8 cellular contexts compared by ENCODE assay signal in genomic region chr6:15623282-15624116, GRCh38. TPM values are rescaled to one million over a fixed set of nuclear protein-coding genes. Genes with fewer than 3 reads are reported as not detected.
DNase-seq lines count a peak whose midpoint lies in the region; ATAC-seq, FAIRE-seq and TF ChIP-seq lines count a peak whose summit lies in the region.

No MANE protein-coding gene starts in this region.

- peaks cover 4% of the 10 kb centered on the region for H3K36me3 ChIP-seq in CD8-positive, alpha-beta memory T cell (ENCODE audit: insufficient read depth, low read length)
- H3K36me3 ChIP-seq in transverse colon = no peaks in the 10 kb centered on the region
- no peaks in the 10 kb centered on the region for H3K36me3 ChIP-seq in MG63

- H3K4me3 ChIP-seq in CD8-positive, alpha-beta memory T cell (ENCODE audit: low read length) = no peak overlapping the region
- H3K4me3 ChIP-seq in right cardiac atrium (ENCODE audit: low read length) (no peak overlapping the region), transverse colon (no peak overlapping the region), MG63 (no peak overlapping the region)

- no peak for FAIRE-seq in GM12891 (lab: Jason Lieb, UNC)

- H3K27ac Mint-ChIP-seq in CD8-positive, alpha-beta memory T cell = no peak overlapping the region
- H3K27ac Mint-ChIP-seq in WTC11 = no peak overlapping the region

- H3K27me3 Mint-ChIP-seq in CD8-positive, alpha-beta memory T cell = no peaks in the 10 kb centered on the region
- no peaks in the 10 kb centered on the region for H3K27me3 Mint-ChIP-seq in WTC11 (ENCODE audit: low read depth)

- intact Hi-C loops in right cardiac atrium (cut with DNase I) = loop anchor here in 3 of 4 donors (10.0 kb wide), 4 partner anchors 109 to 1489 kb away; no protein-coding TSS in a partner anchor
- intact Hi-C loops in transverse colon (cut with DNase I; ENCODE audit: low total_unique reads) = loop anchor here (10.0 kb wide), 1 partner anchor 119 kb away; no protein-coding TSS in a partner anchor

- no peak overlapping the region for H3K4me3 Mint-ChIP-seq in CD8-positive, alpha-beta memory T cell
- no peak overlapping the region for H3K4me3 Mint-ChIP-seq in WTC11

- peak in 2 of 5 donors; percentile 2 to 5 for DNase-seq in CD8-positive, alpha-beta memory T cell
- DNase-seq in M059J (ENCODE audit: low read depth) = peak; percentile 37
- no peak for DNase-seq in WTC11 (ENCODE audit: low spot score)
- DNase-seq in right cardiac atrium = peak in 1 of 3 donors; percentile 40
- DNase-seq in transverse colon = no peak
- DNase-seq in MG63 = no peak
- DNase-seq in GM12891 (ENCODE audit: insufficient read length, low spot score) = no peak

- peaks cover 0 to 22% (median 5%) of the 10 kb centered on the region in 3 donors for H3K36me3 Mint-ChIP-seq in CD8-positive, alpha-beta memory T cell
- no peaks in the 10 kb centered on the region for H3K36me3 Mint-ChIP-seq in WTC11

- no peaks in the 10 kb centered on the region for H3K27me3 ChIP-seq in CD8-positive, alpha-beta memory T cell (ENCODE audit: insufficient read depth, low read length, poor library complexity, severe bottlenecking)
- H3K27me3 ChIP-seq in right cardiac atrium (ENCODE audit: control insufficient read depth, insufficient read depth) = no peaks in the 10 kb centered on the region
- H3K27me3 ChIP-seq in transverse colon = no peaks in the 10 kb centered on the region
- no peaks in the 10 kb centered on the region for H3K27me3 ChIP-seq in MG63

- no peaks in the 10 kb centered on the region for H3K9me3 Mint-ChIP-seq in CD8-positive, alpha-beta memory T cell
- no peaks in the 10 kb centered on the region for H3K9me3 Mint-ChIP-seq in WTC11

- 67% methylated on average over 8 of the region's 8 CpGs for WGBS in right cardiac atrium
- WGBS in transverse colon (ENCODE audit: low coverage in 1 of 2), 2 donors = 81 to 84% methylated on average over 7 to 8 of the region's 8 CpGs

- H3K27ac ChIP-seq in CD8-positive, alpha-beta memory T cell (ENCODE audit: low read depth, low read length) = peak overlapping the region; percentile 34
- H3K27ac ChIP-seq in right cardiac atrium (ENCODE audit: low read length) = no peak overlapping the region
- H3K27ac ChIP-seq in transverse colon = peak overlapping the region in 2 of 4 donors; percentile 10 to 34

- no peak for TF ChIP-seq POLR2A in transverse colon (IDR thresholded peaks at IDR 0.05)
- no peak for TF ChIP-seq POLR2A in GM12891 (IDR thresholded peaks at IDR 0.05; ENCODE audit: low read depth, low read length)

- no peak for ATAC-seq in WTC11
- ATAC-seq in right cardiac atrium = peak; percentile 54 to 65
- ATAC-seq in GM19397 (IDR thresholded peaks at IDR 0.05; ENCODE audit: unreplicated experiment) = no peak

- H3K4me1 Mint-ChIP-seq in CD8-positive, alpha-beta memory T cell = peaks cover 21 to 54% (median 43%) of the 10 kb centered on the region in 3 donors
- peaks cover 16% of the 10 kb centered on the region for H3K4me1 Mint-ChIP-seq in WTC11

- H3K9me3 ChIP-seq in CD8-positive, alpha-beta memory T cell (ENCODE audit: low read length) = no peaks in the 10 kb centered on the region
- H3K9me3 ChIP-seq in right cardiac atrium (ENCODE audit: control insufficient read depth, low read length) (no peaks in the 10 kb centered on the region), transverse colon (no peaks in the 10 kb centered on the region), MG63 (no peaks in the 10 kb centered on the region)

- POLR2A ChIA-PET in CD8-positive, alpha-beta memory T cell (lab: Charles Lee) = no interaction called here
- POLR2A ChIA-PET in WTC11 (lab: Charles Lee) = no interaction called here

- peaks cover 32% of the 10 kb centered on the region for H3K4me1 ChIP-seq in CD8-positive, alpha-beta memory T cell (ENCODE audit: insufficient read depth, low read length)
- peaks cover 2% of the 10 kb centered on the region for H3K4me1 ChIP-seq in right cardiac atrium (ENCODE audit: control insufficient read depth, insufficient read depth, low read length)
- H3K4me1 ChIP-seq in transverse colon = peaks cover 0 to 31% (median 6%) of the 10 kb centered on the region in 4 donors

- CTCF ChIA-PET in CD8-positive, alpha-beta memory T cell (lab: Charles Lee) = interaction anchor here (1.0 to 2.2 kb wide), 6 partner anchors 10 to 1494 kb away, joined by 3 to 7 read pairs (median 4); no protein-coding TSS in a partner anchor
- CTCF ChIA-PET in WTC11 (lab: Charles Lee) = interaction anchor here (0.5 to 1.5 kb wide), 19 partner anchors 15 to 1577 kb away, joined by 3 to 8 read pairs (median 4); partner anchors contain the start of gene DTNBP1

- in situ Hi-C loops in transverse colon (cut with MboI; ENCODE audit: low pct_ligation_motif_present in 1 of 4, low pct_unique_long_range_greater_than_20kb in 1 of 4, low sequenced_read_pairs in 3 of 4) = loop anchor here in 2 of 4 donors (25.0 kb wide), 2 partner anchors 111 to 1411 kb away; no protein-coding TSS in a partner anchor

- TF ChIP-seq CTCF in WTC11 (IDR thresholded peaks at IDR 0.05) = peak; percentile 55
- peak; percentile 65 to 75 (median 73) for TF ChIP-seq CTCF in transverse colon (IDR thresholded peaks at IDR 0.05)

- no peak for TF ChIP-seq EP300 in transverse colon (IDR thresholded peaks at IDR 0.05; ENCODE audit: low read depth)

TF ChIP-seq in WTC11, 78 proteins besides CTCF, POLR2A, EP300 and RAD21:
- TF ChIP-seq IRF2 (CRISPR knock-in tag; IDR thresholded peaks at IDR 0.05; ENCODE audit: borderline replicate concordance, low read depth) = no peak
- TF ChIP-seq CREB1 (CRISPR knock-in tag; IDR thresholded peaks at IDR 0.05) = no peak
- TF ChIP-seq JUN (CRISPR knock-in tag; IDR thresholded peaks at IDR 0.05) = no peak
- no peak for TF ChIP-seq NR3C1 (CRISPR knock-in tag; conservative IDR thresholded peaks at IDR 0.05; ENCODE audit: low read depth)
- TF ChIP-seq ZNF317 (CRISPR knock-in tag; IDR thresholded peaks at IDR 0.05; ENCODE audit: borderline replicate concordance, low read depth) = no peak
- no peak for TF ChIP-seq PREB (CRISPR knock-in tag; IDR thresholded peaks at IDR 0.05; ENCODE audit: borderline replicate concordance)

TF ChIP-seq in GM12891, 5 proteins besides CTCF, POLR2A, EP300 and RAD21:
- TF ChIP-seq POU2F2 (IDR thresholded peaks at IDR 0.05; ENCODE audit: low read depth, low read length) (no peak), SPI1 (IDR thresholded peaks at IDR 0.05; ENCODE audit: low read depth, low read length) (no peak), PAX5 (IDR thresholded peaks at IDR 0.05; ENCODE audit: insufficient read depth, low read length, severe bottlenecking) (no peak), POLR2AphosphoS5 (IDR thresholded peaks at IDR 0.05; ENCODE audit: low read depth, low read length) (no peak), TAF1 (IDR thresholded peaks at IDR 0.05; ENCODE audit: low read depth, low read length) (no peak)

RNA-seq across cellular contexts. Expression of gene DTNBP1, which starts 39.3 kb away (rescaled TPM):
- 10 to 100 TPM; 14.6 to 15.5 TPM for total RNA-seq in CD8-positive, alpha-beta memory T cell
- 37.3 TPM for polyA plus RNA-seq in CD8-positive, alpha-beta memory T cell
- total RNA-seq in M059J (2014; rRNA removed; shearing (Covaris generic)) = 18.8 and 23.7 TPM in 2 replicates
- total RNA-seq in WTC11 (2021) (13.3 to 15.1 TPM (median 14.4 TPM) in 3 replicates), right cardiac atrium (10 to 100 TPM; 18.9 to 34.0 (median 26.7) TPM), transverse colon (10 to 100 TPM in 3 of 4 donors, 1 to 10 TPM in 1; 6.0 to 20.3 (median 16.0) TPM)
- polyA plus RNA-seq in right cardiac atrium = 17.2 TPM
- 2.0 and 10.3 TPM in 2 replicates for total RNA-seq in MG63 (2014; rRNA removed; shearing (Covaris generic); ENCODE audit: low replicate concordance)
- 19.3 TPM for polyA plus RNA-seq in GM12891 (2012; ENCODE audit: low read depth, missing spikeins)

Comparison
In these comparisons a context has a peak if more than half of its experiments do, and no peak if none do; other contexts are left out.
1. ATAC-seq: peak in right cardiac atrium (2 of 2); none in WTC11 (single experiment) and GM19397 (single experiment).